ENCODE assay signal across 1 cellular context in the genomic region with DNA sequence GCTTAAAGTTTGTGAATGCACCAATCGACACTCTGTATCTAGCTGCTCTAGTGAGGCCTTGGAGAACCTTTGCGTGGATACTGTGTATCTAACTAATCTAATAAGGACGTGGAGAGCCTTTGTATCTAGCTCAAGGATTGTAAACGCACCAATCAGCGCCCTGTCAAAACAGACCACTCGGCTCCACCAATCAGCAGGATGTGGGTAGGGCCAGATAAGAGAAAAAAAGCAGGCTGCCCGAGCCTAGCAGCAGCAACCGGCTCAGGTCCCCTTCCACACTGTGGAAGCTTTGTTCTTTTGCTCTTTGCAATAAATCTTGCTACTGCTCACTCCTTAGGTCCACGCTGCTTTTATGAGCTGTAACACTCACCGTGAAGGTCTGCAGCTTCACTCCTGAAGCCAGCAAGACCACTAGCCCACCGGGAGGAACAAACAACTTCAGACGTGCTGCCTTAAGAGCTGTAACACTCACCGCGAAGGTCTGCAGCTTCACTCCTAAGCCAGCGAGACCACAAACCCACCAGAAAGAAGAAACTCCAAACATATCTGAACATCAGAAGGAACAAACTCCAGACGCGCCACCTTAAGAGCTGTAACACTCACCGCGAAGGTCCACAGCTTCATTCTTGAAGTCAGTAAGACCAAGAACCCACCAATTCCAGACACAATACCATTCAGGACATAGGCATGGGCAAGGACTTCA.
TF ChIP-seq lines count a peak whose summit lies in the region.

No MANE protein-coding gene starts in this region.

TF ChIP-seq in K562, 482 proteins besides CTCF, POLR2A, EP300 and RAD21:
- TF ChIP-seq NFYB (IDR thresholded peaks at IDR 0.05; ENCODE audit: extremely low read depth, insufficient read length) = peak; percentile 38
